Comparison of ENCODE assay signal across 1 cellular context in the genomic region with DNA sequence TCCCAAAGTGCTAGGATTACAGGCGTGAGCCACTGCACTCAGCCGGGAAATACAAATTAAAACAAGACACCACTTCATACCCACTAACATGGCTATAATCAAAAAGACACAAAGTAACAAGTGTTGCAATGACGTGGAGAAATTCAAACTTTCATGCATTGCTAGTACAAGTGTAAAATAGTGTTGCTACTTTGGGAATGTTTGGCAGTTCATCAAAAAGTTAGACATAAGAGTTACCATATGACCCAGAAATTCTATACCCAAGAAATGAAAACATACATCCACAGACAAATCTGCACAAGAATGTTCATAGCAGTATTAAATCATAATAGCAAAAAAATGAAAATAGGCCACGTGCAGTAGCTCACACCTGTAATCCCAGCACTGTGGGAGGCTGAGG.
TF ChIP-seq lines count a peak whose summit lies in the region.

No MANE protein-coding gene starts in this region.

TF ChIP-seq in HepG2, 621 proteins besides CTCF, POLR2A, EP300 and RAD21 (continued from another document):
- TF ChIP-seq, protein P1, sequence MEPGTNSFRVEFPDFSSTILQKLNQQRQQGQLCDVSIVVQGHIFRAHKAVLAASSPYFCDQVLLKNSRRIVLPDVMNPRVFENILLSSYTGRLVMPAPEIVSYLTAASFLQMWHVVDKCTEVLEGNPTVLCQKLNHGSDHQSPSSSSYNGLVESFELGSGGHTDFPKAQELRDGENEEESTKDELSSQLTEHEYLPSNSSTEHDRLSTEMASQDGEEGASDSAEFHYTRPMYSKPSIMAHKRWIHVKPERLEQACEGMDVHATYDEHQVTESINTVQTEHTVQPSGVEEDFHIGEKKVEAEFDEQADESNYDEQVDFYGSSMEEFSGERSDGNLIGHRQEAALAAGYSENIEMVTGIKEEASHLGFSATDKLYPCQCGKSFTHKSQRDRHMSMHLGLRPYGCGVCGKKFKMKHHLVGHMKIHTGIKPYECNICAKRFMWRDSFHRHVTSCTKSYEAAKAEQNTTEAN (CRISPR knock-in tag; conservative IDR thresholded peaks at IDR 0.05): no peak
- TF ChIP-seq STAT5B (CRISPR knock-in tag; IDR thresholded peaks at IDR 0.05): no peak
TF ChIP-seq in HepG2: peak in this region for 0.
